8 cellular contexts compared by ENCODE assay signal in the genomic region with DNA sequence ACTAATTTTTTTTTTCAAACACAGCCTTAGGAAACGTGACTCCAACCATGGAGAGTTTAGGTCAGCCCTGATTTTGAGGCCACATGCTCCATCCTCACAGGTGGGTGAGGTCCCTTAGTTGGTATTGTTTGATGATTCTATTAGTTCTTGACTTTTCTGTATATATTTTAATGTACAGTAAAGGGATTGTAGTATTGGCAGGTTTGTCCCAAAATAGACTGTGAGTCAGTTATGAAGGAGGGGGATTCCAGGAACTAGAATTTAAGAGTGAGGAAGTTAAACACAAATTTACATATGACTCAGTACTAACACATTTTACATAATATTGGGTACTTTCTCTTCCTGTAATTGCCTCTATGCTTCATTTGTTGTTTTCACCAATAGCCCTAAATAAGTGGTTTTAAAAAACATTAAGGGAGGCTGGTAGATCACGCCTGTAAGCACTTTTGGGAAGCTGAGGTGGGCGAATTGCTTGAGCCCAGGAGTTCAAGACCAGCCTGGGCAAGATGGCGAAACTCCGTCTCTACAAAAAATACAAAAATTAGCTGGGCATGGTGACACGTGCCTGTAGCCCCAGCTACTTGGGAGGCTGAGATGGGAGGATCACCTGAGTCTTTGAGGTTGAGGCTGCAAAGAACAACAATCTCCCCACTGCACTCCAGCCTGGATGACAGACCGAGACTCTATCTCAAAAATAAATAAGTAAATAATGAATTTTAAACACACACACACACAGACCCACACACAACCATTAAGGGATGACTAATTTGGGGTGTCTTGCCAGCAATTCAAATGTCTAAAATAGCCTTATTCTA.
DNase-seq lines count a peak whose midpoint lies in the region; ATAC-seq, FAIRE-seq and TF ChIP-seq lines count a peak whose summit lies in the region.

No MANE protein-coding gene starts in this region.

- in situ Hi-C loops in IMR-90 (cut with MboI; ENCODE audit: low sequenced_read_pairs), result no loop called here

- H3K4me1 ChIP-seq in IMR-90 (ENCODE audit: control insufficient read depth, insufficient read depth, low read length) (peaks cover 5% of the 10 kb centered on the region; the same call in 1 of the 2 replicates), astrocyte (ENCODE audit: insufficient read depth, low read length) (peaks cover 10% of the 10 kb centered on the region), BE2C (peaks cover 13% of the 10 kb centered on the region)

- dilution Hi-C loops in IMR-90 (cut with HindIII; ENCODE audit: low sequenced_read_pairs, unreplicated experiment), result no loop called here

- peak overlapping the region; percentile 74; the same call in 1 of the 2 replicates for H3K4me2 ChIP-seq in IMR-90 (ENCODE audit: low read depth, low read length)
- H3K4me2 ChIP-seq in astrocyte (ENCODE audit: low read length), result peak overlapping the region; percentile 47

- H3K27me3 ChIP-seq in IMR-90 (ENCODE audit: control insufficient read depth, insufficient read depth, low read length) (no peaks in the 10 kb centered on the region), astrocyte (ENCODE audit: insufficient read depth, low read length) (no peaks in the 10 kb centered on the region), BE2C (no peaks in the 10 kb centered on the region)

- no peaks in the 10 kb centered on the region for H3K36me3 ChIP-seq in IMR-90 (ENCODE audit: control insufficient read depth, insufficient read depth, low read length)
- H3K36me3 ChIP-seq in astrocyte (ENCODE audit: insufficient read depth, low read length), result no peaks in the 10 kb centered on the region
- H3K36me3 ChIP-seq in BE2C, result no peaks in the 10 kb centered on the region

- ATAC-seq in GM21528 (IDR thresholded peaks at IDR 0.05; ENCODE audit: low FRiP score, unreplicated experiment) (peak; percentile 87), IMR-90 (ENCODE audit: low read depth) (peak; percentile 80)

- TF ChIP-seq POLR2A in IMR-90 (IDR thresholded peaks at IDR 0.05; ENCODE audit: low read depth, low read length), result no peak

- no peaks in the 10 kb centered on the region for H3K79me2 ChIP-seq in astrocyte (ENCODE audit: insufficient read depth, low read length)

- no peak overlapping the region for H2AK9ac ChIP-seq in IMR-90 (replicated peaks; ENCODE audit: low read depth, low read length, poor library complexity)

- H4K5ac ChIP-seq in IMR-90 (ENCODE audit: low read depth, low read length), result no peak overlapping the region

- H3K14ac ChIP-seq in IMR-90 (replicated peaks; ENCODE audit: low read depth, low read length), result 0 out of 2 replicates have a peak overlapping the region, but pooled peaks have one; percentile 57

- H3K9ac ChIP-seq in IMR-90 (ENCODE audit: low read depth, low read length) (no peak overlapping the region), astrocyte (ENCODE audit: low read length) (no peak overlapping the region)

- no peak overlapping the region for H3K4me3 Mint-ChIP-seq in astrocyte (ENCODE audit: unreplicated experiment)

- DNase-seq in GM10266 (ENCODE audit: extremely low spot score) (peak; percentile 67), IMR-90 (peak; percentile 90), astrocyte (ENCODE audit: low read depth) (peak; percentile 81), pulmonary artery endothelial cell (ENCODE audit: low read depth, low spot score) (peak; percentile 22), HK-2 (ENCODE audit: unreplicated experiment) (no peak), NCI-H1436 (lab: John Stamatoyannopoulos, UW) (no peak), BE2C (no peak)

- peak overlapping the region; percentile 41 for H3K27ac Mint-ChIP-seq in astrocyte (ENCODE audit: unreplicated experiment)

- H3K36me3 Mint-ChIP-seq in astrocyte (ENCODE audit: low read depth, unreplicated experiment), result no peaks in the 10 kb centered on the region

- no TSS peak for BruUV-seq in IMR-90 (replicated peaks; lab: Mats Ljungman, UMichigan)

- H3K4me1 Mint-ChIP-seq in astrocyte (ENCODE audit: low read depth, unreplicated experiment), result no peaks in the 10 kb centered on the region

- H3K9me3 ChIP-seq in IMR-90 (ENCODE audit: control insufficient read depth, insufficient read depth, low read length), result no peaks in the 10 kb centered on the region
- H3K9me3 ChIP-seq in astrocyte (ENCODE audit: insufficient read depth, low read depth, low read length), result no peaks in the 10 kb centered on the region
- H3K9me3 ChIP-seq in BE2C, result no peaks in the 10 kb centered on the region

- no peak overlapping the region; the same call in 1 of the 2 replicates for H3K56ac ChIP-seq in IMR-90 (ENCODE audit: extremely low read depth, insufficient read depth, low read length)

- H2AFZ ChIP-seq in IMR-90 (replicated peaks; ENCODE audit: low read length, poor library complexity) (no peak overlapping the region), astrocyte (ENCODE audit: low read depth, low read length) (peak overlapping the region; percentile 47)

- no peak for FAIRE-seq in astrocyte (lab: Jason Lieb, UNC)

- H2BK20ac ChIP-seq in IMR-90 (ENCODE audit: low read depth, low read length), result peak overlapping the region; percentile 85

- no peaks in the 10 kb centered on the region for H3K27me3 Mint-ChIP-seq in astrocyte (ENCODE audit: low read depth, unreplicated experiment)

- H4K8ac ChIP-seq in IMR-90 (ENCODE audit: low read depth in 2 of 2, low read length in 2 of 2), result peak overlapping the region in 1 of 2 experiments; percentile 20; a peak in 1 of 4 replicates

- H3K9me3 Mint-ChIP-seq in astrocyte (ENCODE audit: unreplicated experiment), result no peaks in the 10 kb centered on the region

- H3K27ac ChIP-seq in IMR-90 (ENCODE audit: insufficient read depth, low read length), result no peak overlapping the region
- H3K27ac ChIP-seq in astrocyte (ENCODE audit: low read depth, low read length), result peak overlapping the region; percentile 59

- 100% methylated on average over 1 of the region's 7 CpGs; no CpG with 5 or more reads in 1 of the 2 experiments for WGBS in IMR-90 (ENCODE audit: extremely low coverage in 2 of 2, insufficient read length in 1 of 2), 2 experiments

- CTCF ChIA-PET in IMR-90 (lab: Yijun Ruan, JAX), result no interaction called here

- no peaks in the 10 kb centered on the region; the same call in 1 of the 2 replicates for H3K9me1 ChIP-seq in IMR-90 (ENCODE audit: insufficient read depth, low read length)

- POLR2A ChIA-PET in IMR-90 (lab: Charles Lee; ENCODE audit: unreplicated experiment), result no interaction called here

- no peak overlapping the region for H3K4me3 ChIP-seq in IMR-90 (ENCODE audit: insufficient read depth, low read depth, low read length)
- no peak overlapping the region for H3K4me3 ChIP-seq in astrocyte (ENCODE audit: insufficient read depth, low read depth, low read length)
- H3K4me3 ChIP-seq in BE2C (ENCODE audit: low read depth, low read length), result no peak overlapping the region

- peak overlapping the region; percentile 80; the same call in 1 of the 2 replicates for H3K4ac ChIP-seq in IMR-90 (ENCODE audit: low read depth, low read length)

- no peak for TF ChIP-seq RAD21 in IMR-90 (IDR thresholded peaks at IDR 0.05; ENCODE audit: low read length)

- peak overlapping the region; percentile 77; the same call in 1 of the 3 replicates for H2BK15ac ChIP-seq in IMR-90 (ENCODE audit: low read depth, low read length)

- peak overlapping the region; percentile 82; the same call in 1 of the 2 replicates for H2BK120ac ChIP-seq in IMR-90 (ENCODE audit: low read depth, low read length)

- TF ChIP-seq CTCF in GM10266 (IDR thresholded peaks at IDR 0.05; ENCODE audit: control insufficient read depth, insufficient read depth, low read depth, missing control alignments) (no peak), IMR-90 (conservative IDR thresholded peaks at IDR 0.05; ENCODE audit: low read depth, low read length) (no peak), astrocyte (IDR thresholded peaks at IDR 0.05; ENCODE audit: insufficient read depth, low read depth, low read length) (no peak), BE2C (IDR thresholded peaks at IDR 0.05; ENCODE audit: low read depth, low read length) (no peak)

- peak overlapping the region; percentile 80; the same call in 1 of the 2 replicates for H3K18ac ChIP-seq in IMR-90 (ENCODE audit: low read depth, low read length)

- H3K79me1 ChIP-seq in IMR-90 (ENCODE audit: low read depth in 1 of 2, low read length in 2 of 2), result no peaks in the 10 kb centered on the region

- H4K20me1 ChIP-seq in IMR-90 (ENCODE audit: insufficient read depth, low read length), result no peaks in the 10 kb centered on the region
- H4K20me1 ChIP-seq in astrocyte (ENCODE audit: insufficient read depth, low read length), result no peaks in the 10 kb centered on the region

- intact Hi-C loops in IMR-90 (cut with micrococcal nuclease), result no loop called here

- H4K91ac ChIP-seq in IMR-90 (ENCODE audit: insufficient read depth, low read depth, low read length), result peak overlapping the region; percentile 67

- H2AK5ac ChIP-seq in IMR-90 (ENCODE audit: low read depth, low read length), result peak overlapping the region; percentile 88; the same call in 1 of the 2 replicates

- peak overlapping the region; percentile 57 for H2BK5ac ChIP-seq in IMR-90 (ENCODE audit: low read depth, low read length, poor library complexity, severe bottlenecking)

- H3K23ac ChIP-seq in IMR-90 (ENCODE audit: low read depth, low read length), result no peak overlapping the region

TF ChIP-seq in IMR-90, 13 proteins besides CTCF, POLR2A, EP300 and RAD21:
- TF ChIP-seq MAZ (IDR thresholded peaks at IDR 0.05; ENCODE audit: borderline replicate concordance, low read depth, low read length) (no peak), FOS (IDR thresholded peaks at IDR 0.05; ENCODE audit: low read depth, low read length) (peak; percentile 76), BHLHE40 (IDR thresholded peaks at IDR 0.05; ENCODE audit: low read depth, low read length) (no peak), SMC3 (IDR thresholded peaks at IDR 0.05; ENCODE audit: low read depth, low read length) (no peak), NFE2L2 (IDR thresholded peaks at IDR 0.05; ENCODE audit: low read depth, low read length) (no peak)

Comparison
In these comparisons a context has a peak if more than half of its experiments do, and no peak if none do; other contexts are left out.
1. DNase-seq: peak in GM10266 (single experiment), IMR-90 (single experiment), astrocyte (single experiment) and pulmonary artery endothelial cell (single experiment); none in HK-2 (single experiment), NCI-H1436 (single experiment) and BE2C (single experiment).